In genomic region chr6:48378874-48379407, GRCh38 we compare ENCODE assay signal across 14 cellular contexts.
"Had no signal": no experiment of that assay in that cellular context is flagged by ENCODE, and none has a peak within 500 bp of the region (broad histone marks: within the 10 kb centered on the region; RNA-seq: fewer than 3 reads in every experiment).

No MANE protein-coding gene starts in this region.

- ATAC-seq: activated CD8-positive, alpha-beta T cell treated with anti-CD3 and anti-CD28 coated beads for 36 hours; naive thymus-derived CD4-positive, alpha-beta T cell; stimulated activated effector memory CD8-positive, alpha-beta T cell treated with anti-CD3 and anti-CD28 coated beads, Interleukin-12 subunit alpha, Interleukin-12 subunit beta, amount 100 ng/mL, for 72 hours had no signal

- H3K27me3 Mint-ChIP-seq: activated CD8-positive, alpha-beta T cell treated with anti-CD3 and anti-CD28 coated beads for 36 hours; naive thymus-derived CD4-positive, alpha-beta T cell had no signal

- H3K36me3 Mint-ChIP-seq: naive thymus-derived CD4-positive, alpha-beta T cell; stimulated activated effector memory CD8-positive, alpha-beta T cell treated with anti-CD3 and anti-CD28 coated beads, Interleukin-12 subunit alpha, Interleukin-12 subunit beta, amount 100 ng/mL, for 72 hours had no signal

- H3K4me3 Mint-ChIP-seq: activated CD8-positive, alpha-beta T cell treated with anti-CD3 and anti-CD28 coated beads for 36 hours; naive thymus-derived CD4-positive, alpha-beta T cell; stimulated activated effector memory CD8-positive, alpha-beta T cell treated with anti-CD3 and anti-CD28 coated beads, Interleukin-12 subunit alpha, Interleukin-12 subunit beta, amount 100 ng/mL, for 72 hours had no signal

- H3K27ac ChIP-seq: ascending aorta, neutrophil, right atrium auricular region, tibial artery, WERI-Rb-1 had no signal

- DNase-seq: activated CD4-positive, alpha-beta T cell treated with anti-CD3 and anti-CD28 coated beads for 4 hours; activated CD8-positive, alpha-beta memory T cell treated with anti-CD3 and anti-CD28 coated beads, Interleukin-2, amount 50 U/mL, for 4 hours; activated CD8-positive, alpha-beta T cell treated with anti-CD3 and anti-CD28 coated beads for 36 hours; esophagus squamous epithelium; foreskin fibroblast; glutamatergic neuron; naive thymus-derived CD4-positive, alpha-beta T cell; small intestine; tibial artery had no signal

- H3K4me1 Mint-ChIP-seq: naive thymus-derived CD4-positive, alpha-beta T cell; stimulated activated effector memory CD8-positive, alpha-beta T cell treated with anti-CD3 and anti-CD28 coated beads, Interleukin-12 subunit alpha, Interleukin-12 subunit beta, amount 100 ng/mL, for 72 hours had no signal

- H3K27ac Mint-ChIP-seq: activated CD8-positive, alpha-beta T cell treated with anti-CD3 and anti-CD28 coated beads for 36 hours; naive thymus-derived CD4-positive, alpha-beta T cell; stimulated activated effector memory CD8-positive, alpha-beta T cell treated with anti-CD3 and anti-CD28 coated beads, Interleukin-12 subunit alpha, Interleukin-12 subunit beta, amount 100 ng/mL, for 72 hours had no signal
